10 cellular contexts compared by ENCODE assay signal in the genomic region with DNA sequence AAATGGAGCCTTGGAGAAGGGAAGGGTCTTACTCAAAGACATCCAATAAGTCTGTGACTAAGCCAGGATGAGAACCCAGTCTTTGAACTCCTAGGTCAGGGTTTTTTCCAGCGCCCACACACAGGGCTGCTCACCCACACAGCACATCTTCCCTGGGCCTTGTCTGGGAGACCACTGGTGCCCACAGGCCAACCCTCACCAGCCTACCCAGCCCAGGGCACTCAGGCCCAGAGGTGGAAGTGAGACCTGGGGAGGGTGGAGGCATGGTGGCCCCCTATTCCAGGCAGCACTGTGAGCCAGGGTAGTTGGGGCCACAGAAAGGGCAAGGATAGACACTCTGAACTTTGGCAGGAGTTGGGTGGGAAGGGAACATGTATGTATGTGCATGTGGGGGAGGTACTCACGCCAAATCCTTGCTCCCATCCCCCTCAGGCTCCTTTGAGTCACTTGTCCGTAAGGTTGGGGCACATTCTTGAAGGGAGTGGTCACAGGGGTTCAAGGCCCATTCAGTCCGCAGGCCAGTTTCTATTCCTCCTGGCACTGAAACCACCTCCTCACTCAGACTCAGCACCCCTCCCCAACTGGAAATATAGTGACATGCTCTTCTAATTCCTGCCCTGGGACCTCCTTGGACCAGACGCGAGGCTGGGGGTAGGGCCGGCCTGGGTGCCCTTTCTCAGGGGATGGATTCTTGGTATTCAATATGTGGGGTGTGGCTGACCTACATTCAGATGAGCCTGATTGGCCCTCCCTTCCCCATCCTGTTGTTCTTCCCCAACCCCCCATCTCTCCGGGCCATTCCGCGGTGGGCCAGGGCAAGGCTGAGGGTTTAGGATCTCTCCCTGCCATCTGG. TPM values are rescaled to one million over a fixed set of nuclear protein-coding genes. Genes with fewer than 3 reads are reported as not detected.
A peak's percentile ranks its signal among the peaks of the same experiment; 100 is the strongest.
DNase-seq lines count a peak whose midpoint lies in the region; ATAC-seq and TF ChIP-seq lines count a peak whose summit lies in the region.
"Had no signal": no experiment of that assay in that cellular context is flagged by ENCODE, and none has a peak within 500 bp of the region (broad histone marks: within the 10 kb centered on the region; RNA-seq: fewer than 3 reads in every experiment).

No MANE protein-coding gene starts in this region.

- H3K4me3 ChIP-seq in skeletal muscle tissue (ENCODE audit: low read length in 3 of 3) = peak overlapping the region; percentile 26 to 47 (median 29)
- no peak overlapping the region for H3K4me3 ChIP-seq in testis

- no peaks in the 10 kb centered on the region for H3K9me3 Mint-ChIP-seq in T-helper 2 cell treated with Interferon-gamma antibody and Interleukin-4, amounts not matched to agents 5 μg/mL and 100 μg/mL, for 36 hours

- peak overlapping the region; percentile 13 for H3K4me3 Mint-ChIP-seq in T-helper 2 cell treated with Interferon-gamma antibody and Interleukin-4, amounts not matched to agents 5 μg/mL and 100 μg/mL, for 36 hours

- peak; percentile 12 for ATAC-seq in HG03175 (IDR thresholded peaks at IDR 0.05; ENCODE audit: unreplicated experiment)

- no peak for DNase-seq in T-helper 2 cell treated with Interferon-gamma antibody and Interleukin-4, amounts not matched to agents 5 μg/mL and 100 μg/mL, for 36 hours (ENCODE audit: low spot score)
- DNase-seq in T-helper 2 cell (no peak), testis (no peak), HuH-7.5 (ENCODE audit: low spot score) (no peak)
- no peak for DNase-seq in stimulated activated CD8-positive, alpha-beta memory T cell treated with anti-CD3 and anti-CD28 coated beads, Interleukin-4, amount 100 ng/mL, for 48 hours

- no peaks in the 10 kb centered on the region for H3K36me3 Mint-ChIP-seq in T-helper 2 cell treated with Interferon-gamma antibody and Interleukin-4, amounts not matched to agents 5 μg/mL and 100 μg/mL, for 36 hours (ENCODE audit: low read depth)

- H3K27me3 ChIP-seq in skeletal muscle tissue (ENCODE audit: control insufficient read depth in 3 of 3, insufficient read depth in 3 of 3, low read length in 3 of 3) = no peaks in the 10 kb centered on the region
- H3K27me3 ChIP-seq in testis = no peaks in the 10 kb centered on the region
- H3K27me3 ChIP-seq: esophagus squamous epithelium had no signal

- no peak for TF ChIP-seq CTCF in testis (IDR thresholded peaks at IDR 0.05)

- no peak for TF ChIP-seq POLR2A in testis (IDR thresholded peaks at IDR 0.05)

- H3K27me3 Mint-ChIP-seq in T-helper 2 cell treated with Interferon-gamma antibody and Interleukin-4, amounts not matched to agents 5 μg/mL and 100 μg/mL, for 36 hours (ENCODE audit: low read depth) = peaks cover 9% of the 10 kb centered on the region

- H3K4me1 Mint-ChIP-seq in T-helper 2 cell treated with Interferon-gamma antibody and Interleukin-4, amounts not matched to agents 5 μg/mL and 100 μg/mL, for 36 hours (ENCODE audit: low read depth) = peaks cover 5% of the 10 kb centered on the region

- H3K9me3 ChIP-seq in skeletal muscle tissue (ENCODE audit: control insufficient read depth in 3 of 3, low read length in 3 of 3) (no peaks in the 10 kb centered on the region), testis (no peaks in the 10 kb centered on the region)
- H3K9me3 ChIP-seq: esophagus squamous epithelium, spleen had no signal

- intact Hi-C loops in testis (cut with DNase I; ENCODE audit: low total_unique reads) = no loop called here

- WGBS in testis, 2 donors = 29 to 32% methylated on average over 10 of the region's 10 CpGs

- peaks cover 7 to 11% (median 9%) of the 10 kb centered on the region in 3 donors for H3K4me1 ChIP-seq in skeletal muscle tissue (ENCODE audit: control insufficient read depth in 3 of 3, insufficient read depth in 3 of 3, low read length in 3 of 3)
- H3K4me1 ChIP-seq in testis = no peaks in the 10 kb centered on the region

- H3K36me3 ChIP-seq in skeletal muscle tissue (ENCODE audit: control insufficient read depth in 3 of 3, insufficient read depth in 3 of 3, low read length in 3 of 3) (no peaks in the 10 kb centered on the region), testis (ENCODE audit: low read depth, missing control alignments) (no peaks in the 10 kb centered on the region)
- H3K36me3 ChIP-seq: esophagus squamous epithelium, spleen had no signal

- peak overlapping the region in 2 of 3 donors; percentile 23 to 71 for H3K9ac ChIP-seq in skeletal muscle tissue (ENCODE audit: low read depth in 1 of 3, low read length in 3 of 3)

- H3K27ac Mint-ChIP-seq in T-helper 2 cell treated with Interferon-gamma antibody and Interleukin-4, amounts not matched to agents 5 μg/mL and 100 μg/mL, for 36 hours = no peak overlapping the region

- peak overlapping the region; percentile 82 for H3K27ac ChIP-seq in cingulate gyrus (ENCODE audit: low read depth, low read length)
- H3K27ac ChIP-seq in skeletal muscle tissue (ENCODE audit: low read depth, low read length) = no peak overlapping the region
- H3K27ac ChIP-seq in testis = no peak overlapping the region
- H3K27ac ChIP-seq: esophagus squamous epithelium, spleen had no signal

RNA-seq across cellular contexts. Expression of a gene that starts 2.9 kb away (rescaled TPM):
- total RNA-seq in skeletal muscle tissue (not detected), testis (1 to 10 TPM in 1 of 2 donors, under 1 TPM in 1; 0.81 to 1.2 TPM)
- 1.2 TPM for polyA plus RNA-seq in testis (ENCODE audit: insufficient read depth, low read depth, low replicate concordance)

RNA-seq across cellular contexts. Expression of a gene that starts 10.7 kb away (rescaled TPM):
- total RNA-seq in skeletal muscle tissue = 11.0 TPM
- total RNA-seq in testis = 10 to 100 TPM; 23.2 to 23.9 TPM
- 8.2 TPM for polyA plus RNA-seq in testis (ENCODE audit: insufficient read depth, low read depth, low replicate concordance)

RNA-seq across cellular contexts. Expression of a gene that starts 44.5 kb away (rescaled TPM):
- total RNA-seq in skeletal muscle tissue (85.1 TPM), testis (100 to 1,000 TPM; 170 to 172 TPM)
- polyA plus RNA-seq in testis (ENCODE audit: insufficient read depth, low read depth, low replicate concordance) = 70.0 TPM

RNA-seq across cellular contexts. Expression of a gene that starts 54.2 kb away (rescaled TPM):
- 34.4 TPM for total RNA-seq in skeletal muscle tissue
- total RNA-seq in testis = 100 to 1,000 TPM; 156 to 185 TPM
- polyA plus RNA-seq in testis (ENCODE audit: insufficient read depth, low read depth, low replicate concordance) = 62.4 TPM

Comparison
In these comparisons a context has a peak if more than half of its experiments do, and no peak if none do; other contexts are left out.
1. H3K4me3 ChIP-seq: peak in skeletal muscle tissue (3 of 3); none in testis (0 of 2).